19 cellular contexts compared by ENCODE assay signal in genomic region chr12:106378788-106379187, GRCh38.
"Had no signal": no experiment of that assay in that cellular context is flagged by ENCODE, and none has a peak within 500 bp of the region (broad histone marks: within the 10 kb centered on the region; RNA-seq: fewer than 3 reads in every experiment).

No MANE protein-coding gene starts in this region.

- H3K4me3 ChIP-seq: coronary artery, thyroid gland, uterus had no signal

- H3K36me3 ChIP-seq: uterus had no signal

- H3K9ac ChIP-seq: parathyroid adenoma had no signal

- H3K27ac ChIP-seq: coronary artery, neutrophil, parathyroid adenoma, thyroid gland, uterus had no signal

- H3K4me1 ChIP-seq: parathyroid adenoma, thyroid gland, uterus had no signal

- H3K4me1 Mint-ChIP-seq: brain; memory B cell; stimulated activated memory B cell treated with anti-CD40 and anti-IgM and Interleukin-4, amounts not matched to agents 10 μg/mL and 1 μg/mL and 100 μg/mL, for 72 hours had no signal

- H3K4me3 Mint-ChIP-seq: activated CD4-positive, alpha-beta memory T cell treated with anti-CD3 and anti-CD28 coated beads, Interleukin-2, amount 10 ng/mL, durations not matched to agents 7 days and 5 days; brain; central memory CD8-positive, alpha-beta T cell; memory B cell; natural killer cell; stimulated activated memory B cell treated with anti-CD40 and anti-IgM and Interleukin-4, amounts not matched to agents 10 μg/mL and 1 μg/mL and 100 μg/mL, for 72 hours had no signal

- DNase-seq: activated CD4-positive, alpha-beta memory T cell treated with anti-CD3 and anti-CD28 coated beads, Interleukin-2, amount 10 ng/mL, durations not matched to agents 7 days and 5 days; activated CD4-positive, CD25-positive, alpha-beta regulatory T cell treated with anti-CD3 and anti-CD28 coated beads, Interleukin-2, amount 50 U/mL, for 72 hours; activated naive CD4-positive, alpha-beta T cell treated with anti-CD3 and anti-CD28 coated beads, Interleukin-2, amount 50 U/mL, for 16 hours; foreskin fibroblast; glutamatergic neuron; hypothalamus; left ventricle myocardium superior; natural killer cell; stimulated activated CD4-positive, alpha-beta T cell treated with anti-CD3 and anti-CD28 coated beads, Interleukin-12 subunit alpha, Interleukin-12 subunit beta, amount 100 ng/mL, for 4 hours; stimulated activated CD4-positive, alpha-beta T cell treated with anti-CD3 and anti-CD28 coated beads, Interleukin-2, amount 100 ng/mL, for 24 hours; thyroid gland; uterus had no signal

- H3K9me3 Mint-ChIP-seq: central memory CD8-positive, alpha-beta T cell; natural killer cell had no signal

- ATAC-seq: left ventricle myocardium superior; natural killer cell; stimulated activated memory B cell treated with anti-CD40 and anti-IgM and Interleukin-4, amounts not matched to agents 10 μg/mL and 1 μg/mL and 100 μg/mL, for 72 hours had no signal

- H3K9me3 ChIP-seq: thyroid gland, uterus had no signal

- H3K36me3 Mint-ChIP-seq: natural killer cell had no signal

- H2AFZ ChIP-seq: parathyroid adenoma had no signal

- H3K27me3 ChIP-seq: neutrophil, thyroid gland, uterus had no signal

- H3K27me3 Mint-ChIP-seq: activated CD4-positive, alpha-beta memory T cell treated with anti-CD3 and anti-CD28 coated beads, Interleukin-2, amount 10 ng/mL, durations not matched to agents 7 days and 5 days; brain; central memory CD8-positive, alpha-beta T cell; memory B cell; stimulated activated memory B cell treated with anti-CD40 and anti-IgM and Interleukin-4, amounts not matched to agents 10 μg/mL and 1 μg/mL and 100 μg/mL, for 72 hours had no signal

- H3K79me2 ChIP-seq: parathyroid adenoma had no signal

- H3K27ac Mint-ChIP-seq: activated CD4-positive, alpha-beta memory T cell treated with anti-CD3 and anti-CD28 coated beads, Interleukin-2, amount 10 ng/mL, durations not matched to agents 7 days and 5 days; brain; memory B cell; natural killer cell; stimulated activated memory B cell treated with anti-CD40 and anti-IgM and Interleukin-4, amounts not matched to agents 10 μg/mL and 1 μg/mL and 100 μg/mL, for 72 hours had no signal
